Comparison of ENCODE assay signal across 28 cellular contexts in genomic region chr7:39574673-39575349, GRCh38.
"Had no signal": no experiment of that assay in that cellular context is flagged by ENCODE, and none has a peak within 500 bp of the region (broad histone marks: within the 10 kb centered on the region; RNA-seq: fewer than 3 reads in every experiment).

No MANE protein-coding gene starts in this region.

- H3K9me3 ChIP-seq: ascending aorta, body of pancreas, breast epithelium had no signal

- ATAC-seq: activated T-cell treated with anti-CD3 and anti-CD28 coated beads, Interleukin-2, amount 50 U/mL, for 72 hours; body of pancreas; PC-3 had no signal

- H3K9me3 Mint-ChIP-seq: activated CD4-positive, alpha-beta memory T cell treated with anti-CD3 and anti-CD28 coated beads for 36 hours; activated CD4-positive, alpha-beta T cell treated with anti-CD3 and anti-CD28 coated beads, Interleukin-2, amount 10 ng/mL, durations not matched to agents 7 days and 5 days; activated naive CD4-positive, alpha-beta T cell treated with anti-CD3 and anti-CD28 coated beads, Interleukin-2, amount 50 U/mL, for 24 hours; activated naive CD8-positive, alpha-beta T cell treated with anti-CD3 and anti-CD28 coated beads, Interleukin-2, amount 10 ng/mL, durations not matched to agents 7 days and 5 days; activated T-cell treated with anti-CD3 and anti-CD28 coated beads, Interleukin-2, amount 50 U/mL, for 72 hours; activated T-helper 2 cell treated with anti-CD3 and anti-CD28 coated beads, Interferon-gamma antibody, Interleukin-2, Interleukin-4, amounts not matched to agents 10 μg/mL and 5 μg/mL and 100 μg/mL, durations not matched to agents 14 hours and 24 hours and 36 hours had no signal

- H3K27ac Mint-ChIP-seq: activated CD4-positive, alpha-beta memory T cell treated with anti-CD3 and anti-CD28 coated beads for 36 hours; activated CD4-positive, alpha-beta T cell treated with anti-CD3 and anti-CD28 coated beads, Interleukin-2, amount 10 ng/mL, durations not matched to agents 7 days and 5 days; activated naive CD8-positive, alpha-beta T cell treated with anti-CD3 and anti-CD28 coated beads, Interleukin-2, amount 10 ng/mL, durations not matched to agents 7 days and 5 days; activated T-cell treated with anti-CD3 and anti-CD28 coated beads, Interleukin-2, amount 50 U/mL, for 72 hours had no signal

- H3K27me3 ChIP-seq: ascending aorta, body of pancreas, breast epithelium had no signal

- H3K4me3 Mint-ChIP-seq: activated CD4-positive, alpha-beta memory T cell treated with anti-CD3 and anti-CD28 coated beads for 36 hours; activated CD4-positive, alpha-beta T cell treated with anti-CD3 and anti-CD28 coated beads, Interleukin-2, amount 10 ng/mL, durations not matched to agents 7 days and 5 days; activated naive CD4-positive, alpha-beta T cell treated with anti-CD3 and anti-CD28 coated beads, Interleukin-2, amount 50 U/mL, for 24 hours; activated naive CD8-positive, alpha-beta T cell treated with anti-CD3 and anti-CD28 coated beads, Interleukin-2, amount 10 ng/mL, durations not matched to agents 7 days and 5 days; activated T-cell treated with anti-CD3 and anti-CD28 coated beads, Interleukin-2, amount 50 U/mL, for 72 hours had no signal

- H3K27ac ChIP-seq: ascending aorta, body of pancreas, breast epithelium had no signal

- H3K4me1 ChIP-seq: ascending aorta, body of pancreas, breast epithelium had no signal

- H3K4me3 ChIP-seq: ascending aorta, body of pancreas, breast epithelium had no signal

- H3K27me3 Mint-ChIP-seq: activated CD4-positive, alpha-beta memory T cell treated with anti-CD3 and anti-CD28 coated beads for 36 hours; activated CD4-positive, alpha-beta T cell treated with anti-CD3 and anti-CD28 coated beads, Interleukin-2, amount 10 ng/mL, durations not matched to agents 7 days and 5 days; activated naive CD4-positive, alpha-beta T cell treated with anti-CD3 and anti-CD28 coated beads, Interleukin-2, amount 50 U/mL, for 24 hours; activated naive CD8-positive, alpha-beta T cell treated with anti-CD3 and anti-CD28 coated beads, Interleukin-2, amount 10 ng/mL, durations not matched to agents 7 days and 5 days had no signal

- DNase-seq: activated CD4-positive, alpha-beta memory T cell treated with anti-CD3 and anti-CD28 coated beads for 36 hours; activated CD4-positive, alpha-beta T cell treated with anti-CD3 and anti-CD28 coated beads, Interleukin-2, amount 10 ng/mL, durations not matched to agents 7 days and 5 days; activated gamma-delta T cell; activated naive CD4-positive, alpha-beta T cell treated with Interleukin-2 at 50 U/mL for 16 hours; activated naive CD8-positive, alpha-beta T cell treated with anti-CD3 and anti-CD28 coated beads, Interleukin-2, amount 10 ng/mL, durations not matched to agents 7 days and 5 days; activated T-cell treated with anti-CD3 and anti-CD28 coated beads, Interleukin-2, amount 50 U/mL, for 1 hour; activated T-cell treated with anti-CD3 and anti-CD28 coated beads, Interleukin-2, amount 50 U/mL, for 72 hours; amygdala; body of pancreas; cerebellar nuclear complex; KG1; MM.1S; MV-4-11; NCI-H1092; NCI-H1436 treated with DMSO at 0.1 percent for 48 hours; NCI-H1694 treated with DMSO at 0.1 percent for 48 hours; NCI-H2029; NCI-H345; NCI-H524 treated with DMSO at 0.1 percent for 48 hours; NK-92 treated with Interleukin-12 subunit alpha and Interleukin-12 subunit beta, amount 100 ng/mL, for 24 hours; PC-3; Right ventricle myocardium superior; SW 1271; T-helper 1 cell had no signal
